ENCODE assay signal across 28 cellular contexts in genomic region chr10:31578181-31578852, GRCh38.
DNase-seq lines count a peak whose midpoint lies in the region; ATAC-seq and TF ChIP-seq lines count a peak whose summit lies in the region.
"Had no signal": no experiment of that assay in that cellular context is flagged by ENCODE, and none has a peak within 500 bp of the region (broad histone marks: within the 10 kb centered on the region; RNA-seq: fewer than 3 reads in every experiment).

No MANE protein-coding gene starts in this region.

- H3K4me1 ChIP-seq in BE2C = peaks cover 35% of the 10 kb centered on the region
- no peaks in the 10 kb centered on the region for H3K4me1 ChIP-seq in DND-41 (ENCODE audit: insufficient read depth, low read length)
- H3K4me1 ChIP-seq: colonic mucosa had no signal

- no peak overlapping the region for H3K27ac ChIP-seq in DND-41 (ENCODE audit: low read length)
- H3K27ac ChIP-seq: ascending aorta, cardiac muscle cell, colonic mucosa, hepatocyte, testis had no signal

- DNase-seq in NCI-H345 (lab: John Stamatoyannopoulos, UW) (peak; percentile 15), NCI-H345 treated with DMSO at 0.1 percent for 48 hours (lab: John Stamatoyannopoulos, UW; ENCODE audit: unreplicated experiment) (no peak), BE2C (peak; percentile 59), DND-41 (peak; percentile 46), NCI-H82 treated with DMSO at 0.1 percent for 48 hours (lab: John Stamatoyannopoulos, UW; ENCODE audit: unreplicated experiment) (peak; percentile 12), EL (no peak)
- no peak for DNase-seq in activated effector memory CD4-positive, alpha-beta T cell treated with Interleukin-2 at 50 U/mL for 16 hours
- DNase-seq: activated CD4-positive, alpha-beta T cell treated with anti-CD3 and anti-CD28 coated beads, Interleukin-2, amount 50 U/mL, for 4 hours; activated CD4-positive, CD25-positive, alpha-beta regulatory T cell; activated CD8-positive, alpha-beta memory T cell treated with anti-CD3 and anti-CD28 coated beads, Interleukin-2, amount 50 U/mL, for 4 hours; activated naive CD8-positive, alpha-beta T cell treated with anti-CD3 and anti-CD28 coated beads, Interleukin-2, amount 10 ng/mL, durations not matched to agents 7 days and 5 days; AML-193; CD4-positive, alpha-beta memory T cell; colonic mucosa; effector CD8-positive, alpha-beta T cell; GDM1; kidney glomerular epithelial cell; NCI-H2029; posterior cingulate gyrus; right cardiac atrium; stimulated activated CD4-positive, alpha-beta T cell treated with anti-CD3 and anti-CD28 coated beads, Interleukin-1b, Interleukin-23, amount 100 ng/mL, for 48 hours; stimulated activated naive CD4-positive, alpha-beta T cell treated with Interleukin-2 at 50 U/mL for 16 hours; T-helper 1 cell; testis had no signal

- H2AFZ ChIP-seq in DND-41 (ENCODE audit: low read depth, low read length) = no peak overlapping the region
- H2AFZ ChIP-seq: hepatocyte had no signal

- H3K79me2 ChIP-seq in DND-41 (ENCODE audit: insufficient read depth, low read length) = no peaks in the 10 kb centered on the region
- H3K79me2 ChIP-seq: hepatocyte had no signal

- H3K27me3 ChIP-seq in BE2C = no peaks in the 10 kb centered on the region
- no peaks in the 10 kb centered on the region for H3K27me3 ChIP-seq in DND-41 (ENCODE audit: insufficient read depth, low read length, poor library complexity)
- H3K27me3 ChIP-seq: ascending aorta, cardiac muscle cell, colonic mucosa, hepatocyte, testis had no signal

- H3K4me3 ChIP-seq in BE2C (ENCODE audit: low read depth, low read length) = no peak overlapping the region
- no peak overlapping the region for H3K4me3 ChIP-seq in DND-41 (ENCODE audit: low read depth in 1 of 2, low read length in 2 of 2)
- H3K4me3 ChIP-seq: ascending aorta, cardiac muscle cell, colonic mucosa, hepatocyte, testis had no signal

- H3K4me2 ChIP-seq in DND-41 (ENCODE audit: insufficient read depth, low read length) = no peak overlapping the region
- H3K4me2 ChIP-seq: hepatocyte had no signal

- no peak overlapping the region for H3K9ac ChIP-seq in DND-41 (ENCODE audit: low read depth, low read length)

- H3K36me3 ChIP-seq in BE2C = no peaks in the 10 kb centered on the region
- H3K36me3 ChIP-seq in DND-41 (ENCODE audit: insufficient read depth, low read length) = no peaks in the 10 kb centered on the region
- H3K36me3 ChIP-seq: ascending aorta, cardiac muscle cell, colonic mucosa had no signal

- TF ChIP-seq CTCF in BE2C (IDR thresholded peaks at IDR 0.05; ENCODE audit: low read depth, low read length) (no peak), DND-41 (IDR thresholded peaks at IDR 0.05; ENCODE audit: borderline replicate concordance, extremely low read depth, low read length, poor library complexity, severe bottlenecking) (peak; percentile 6)

- ATAC-seq in DND-41 (ENCODE audit: insufficient read depth, low read depth) = peak; percentile 90
- ATAC-seq: HCT116, right cardiac atrium had no signal

- H4K20me1 ChIP-seq in DND-41 (ENCODE audit: insufficient read depth, low read length) = no peaks in the 10 kb centered on the region

- H3K9me3 ChIP-seq in BE2C = no peaks in the 10 kb centered on the region; the same call in 1 of the 2 replicates
- no peaks in the 10 kb centered on the region for H3K9me3 ChIP-seq in DND-41 (ENCODE audit: insufficient read depth, low read length, severe bottlenecking)
- H3K9me3 ChIP-seq: ascending aorta, colonic mucosa, testis had no signal

Comparison
In these comparisons a context has a peak if more than half of its experiments do, and no peak if none do; other contexts are left out.
1. DNase-seq: peak in NCI-H345 (single experiment), BE2C (single experiment), DND-41 (single experiment) and NCI-H82 treated with DMSO at 0.1 percent for 48 hours (single experiment); none in NCI-H345 treated with DMSO at 0.1 percent for 48 hours (single experiment), activated effector memory CD4-positive, alpha-beta T cell treated with Interleukin-2 at 50 U/mL for 16 hours (single experiment) and EL (single experiment).